ENCODE assay signal across 1 cellular context in genomic region chr11:62062223-62062861, GRCh38.
TF ChIP-seq lines count a peak whose summit lies in the region.

No MANE protein-coding gene starts in this region.

TF ChIP-seq in K562, 482 proteins besides CTCF, POLR2A, EP300 and RAD21 (continued from another document):
- TF ChIP-seq ID3 (CRISPR knock-in tag; IDR thresholded peaks at IDR 0.05) (no peak), ID3 (tag; IDR thresholded peaks at IDR 0.05) (no peak), ATF7 (IDR thresholded peaks at IDR 0.05) (peak; percentile 84; the same call in 1 of the 2 replicates), ZEB2 (IDR thresholded peaks at IDR 0.05) (no peak), HES1 (IDR thresholded peaks at IDR 0.05; ENCODE audit: low read depth) (no peak), POLR2AphosphoS2 (IDR thresholded peaks at IDR 0.05; ENCODE audit: low read length) (no peak), BHLHE40 (IDR thresholded peaks at IDR 0.05; ENCODE audit: low read length) (no peak), ZNF766 (CRISPR knock-in tag; conservative IDR thresholded peaks at IDR 0.05) (no peak), ZFP1 (CRISPR knock-in tag; IDR thresholded peaks at IDR 0.05) (no peak), ELF1 (tag; IDR thresholded peaks at IDR 0.05) (no peak), ZNF280B (CRISPR knock-in tag; IDR thresholded peaks at IDR 0.05) (no peak), RBM14 (IDR thresholded peaks at IDR 0.05; ENCODE audit: borderline replicate concordance, insufficient read depth, low read depth, low read length) (no peak), CEBPG (CRISPR knock-in tag; IDR thresholded peaks at IDR 0.05) (peak; percentile 31; the same call in 1 of the 2 replicates), CEBPG (tag; conservative IDR thresholded peaks at IDR 0.05 in 1 of 2, IDR thresholded peaks at IDR 0.05 in 1 of 2) (peak in 1 of 2 experiments; percentile 53; a peak in 1 of 4 replicates)
- TF ChIP-seq, protein P1, sequence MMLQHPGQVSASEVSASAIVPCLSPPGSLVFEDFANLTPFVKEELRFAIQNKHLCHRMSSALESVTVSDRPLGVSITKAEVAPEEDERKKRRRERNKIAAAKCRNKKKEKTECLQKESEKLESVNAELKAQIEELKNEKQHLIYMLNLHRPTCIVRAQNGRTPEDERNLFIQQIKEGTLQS (IDR thresholded peaks at IDR 0.05) = peak; percentile 89
- TF ChIP-seq, protein P1 (CRISPR knock-in tag; conservative IDR thresholded peaks at IDR 0.05) = no peak
- TF ChIP-seq, protein P2, sequence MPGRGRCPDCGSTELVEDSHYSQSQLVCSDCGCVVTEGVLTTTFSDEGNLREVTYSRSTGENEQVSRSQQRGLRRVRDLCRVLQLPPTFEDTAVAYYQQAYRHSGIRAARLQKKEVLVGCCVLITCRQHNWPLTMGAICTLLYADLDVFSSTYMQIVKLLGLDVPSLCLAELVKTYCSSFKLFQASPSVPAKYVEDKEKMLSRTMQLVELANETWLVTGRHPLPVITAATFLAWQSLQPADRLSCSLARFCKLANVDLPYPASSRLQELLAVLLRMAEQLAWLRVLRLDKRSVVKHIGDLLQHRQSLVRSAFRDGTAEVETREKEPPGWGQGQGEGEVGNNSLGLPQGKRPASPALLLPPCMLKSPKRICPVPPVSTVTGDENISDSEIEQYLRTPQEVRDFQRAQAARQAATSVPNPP (IDR thresholded peaks at IDR 0.05; ENCODE audit: borderline replicate concordance, insufficient read depth, insufficient read length) = no peak
